Comparison of ENCODE assay signal across 2 cellular contexts in the genomic region with DNA sequence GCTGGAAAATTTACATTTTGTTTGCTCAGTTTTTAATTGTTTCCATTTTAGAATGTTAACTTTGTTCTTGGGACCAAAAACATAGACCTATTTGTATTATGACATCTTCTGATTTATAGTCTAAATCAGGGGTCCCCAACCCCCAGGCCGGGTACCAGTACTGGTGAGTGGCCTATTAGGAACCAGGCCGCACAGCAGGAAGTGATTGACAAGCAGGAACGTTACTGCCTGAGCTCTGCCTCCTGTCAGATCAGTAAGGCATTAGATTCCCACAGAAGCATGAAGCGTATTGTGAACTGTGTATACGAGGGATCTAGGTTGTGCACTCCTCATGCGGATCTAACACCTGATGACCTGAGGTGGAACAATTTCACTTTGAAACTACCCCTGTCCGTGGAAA.
TF ChIP-seq lines count a peak whose summit lies in the region.

No MANE protein-coding gene starts in this region.

TF ChIP-seq in HepG2, 621 proteins besides CTCF, POLR2A, EP300 and RAD21:
- TF ChIP-seq RBM22 (optimal IDR thresholded peaks at IDR 0.05; ENCODE audit: low read length): peak; percentile 97
- no peak for TF ChIP-seq HNF4A (CRISPR knock-in tag; IDR thresholded peaks at IDR 0.05)

TF ChIP-seq in A549, 52 proteins besides CTCF, POLR2A, EP300 and RAD21:
- TF ChIP-seq NFE2L2 (conservative IDR thresholded peaks at IDR 0.05; ENCODE audit: low read length): no peak
- TF ChIP-seq ZSCAN20 (CRISPR knock-in tag; IDR thresholded peaks at IDR 0.05): no peak
